3 cellular contexts compared by ENCODE assay signal in the genomic region with DNA sequence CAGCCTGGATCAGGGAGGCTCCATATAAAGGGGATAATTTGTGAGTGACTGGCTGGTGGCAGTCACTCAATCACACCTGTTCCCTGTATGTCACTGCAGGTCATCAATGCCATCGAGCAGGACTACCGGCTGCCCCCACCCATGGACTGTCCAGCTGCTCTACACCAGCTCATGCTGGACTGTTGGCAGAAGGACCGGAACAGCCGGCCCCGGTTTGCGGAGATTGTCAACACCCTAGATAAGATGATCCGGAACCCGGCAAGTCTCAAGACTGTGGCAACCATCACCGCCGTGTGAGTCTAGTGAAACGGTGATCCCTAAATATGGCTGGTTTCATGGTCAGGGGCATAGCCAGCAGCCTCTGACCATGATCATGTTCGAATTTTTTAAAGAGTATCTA.
"Had no signal": no experiment of that assay in that cellular context is flagged by ENCODE, and none has a peak within 500 bp of the region (broad histone marks: within the 10 kb centered on the region; RNA-seq: fewer than 3 reads in every experiment).

No MANE protein-coding gene starts in this region.

- H3K4me3 ChIP-seq: GM12878 had no signal

- ATAC-seq: GM12878 had no signal

- DNase-seq: GDM1, GF-D8 had no signal
